8 cellular contexts compared by ENCODE assay signal in genomic region chr21:29196664-29197052, GRCh38.
A peak's percentile ranks its signal among the peaks of the same experiment; 100 is the strongest.
DNase-seq lines count a peak whose midpoint lies in the region; FAIRE-seq and TF ChIP-seq lines count a peak whose summit lies in the region.

No MANE protein-coding gene starts in this region.

- no peak overlapping the region for H2AFZ ChIP-seq in OCI-LY3 (ENCODE audit: low read depth, low read length)
- H2AFZ ChIP-seq in keratinocyte (ENCODE audit: control insufficient read depth, low read length): no peak overlapping the region

- H3K4me1 Mint-ChIP-seq in CD14-positive monocyte: peaks cover 56% of the 10 kb centered on the region

- intact Hi-C loops in CD14-positive monocyte (cut with micrococcal nuclease): loop anchor here in 1 of 2 donors (5.0 kb wide), 2 partner anchors 34 to 41 kb away; no protein-coding TSS in a partner anchor

- H3K79me2 ChIP-seq in OCI-LY3 (ENCODE audit: low read length) (peaks cover 47% of the 10 kb centered on the region), keratinocyte (ENCODE audit: control insufficient read depth, insufficient read depth, low read length) (no peaks in the 10 kb centered on the region)

- peaks cover 14 to 20% (median 19%) of the 10 kb centered on the region in 7 donors for H3K9me3 Mint-ChIP-seq in CD14-positive monocyte

- peak overlapping the region; percentile 35 to 63 for H3K4me3 Mint-ChIP-seq in CD14-positive monocyte

- no peaks in the 10 kb centered on the region for H3K9me1 ChIP-seq in keratinocyte (ENCODE audit: control insufficient read depth, extremely low read depth, insufficient read depth, low read length)

- H3K4me1 ChIP-seq in OCI-LY3 (ENCODE audit: low read length) (peaks cover 41% of the 10 kb centered on the region), keratinocyte (ENCODE audit: control insufficient read depth, extremely low read depth, insufficient read depth, low read length) (peaks cover 12% of the 10 kb centered on the region)

- peaks cover 7 to 15% of the 10 kb centered on the region in 2 donors for H3K36me3 Mint-ChIP-seq in CD14-positive monocyte

- no peaks in the 10 kb centered on the region for H3K27me3 Mint-ChIP-seq in CD14-positive monocyte (ENCODE audit: low read depth in 3 of 3)

- H3K36me3 ChIP-seq in OCI-LY3 (replicated peaks; ENCODE audit: low read depth, low read length) (peaks cover 30% of the 10 kb centered on the region), keratinocyte (ENCODE audit: control insufficient read depth in 2 of 2, extremely low read depth in 1 of 2, insufficient read depth in 2 of 2, low read length in 2 of 2) (no peaks in the 10 kb centered on the region)

- no peak for FAIRE-seq in keratinocyte (lab: Jason Lieb, UNC)

- H3K9me3 ChIP-seq in OCI-LY3 (ENCODE audit: insufficient read depth, low read length) (peaks cover 7% of the 10 kb centered on the region), keratinocyte (ENCODE audit: control insufficient read depth, low read depth, low read length) (peaks cover 5% of the 10 kb centered on the region)

- no peak for DNase-seq in CD14-positive monocyte (ENCODE audit: low spot score)
- DNase-seq in GM20000 (ENCODE audit: low spot score): peak; percentile 10
- DNase-seq in keratinocyte (ENCODE audit: low read depth, low spot score): no peak
- no peak for DNase-seq in NCI-H2227 (lab: John Stamatoyannopoulos, UW; ENCODE audit: unreplicated experiment)
- no peak for DNase-seq in ecto neural progenitor cell (ENCODE audit: low spot score)
- no peak for DNase-seq in NCI-H187 (lab: John Stamatoyannopoulos, UW)
- no peak for DNase-seq in KG1 (lab: John Stamatoyannopoulos, UW)

- peak overlapping the region; percentile 83 for H3K9ac ChIP-seq in OCI-LY3 (ENCODE audit: low read length)
- H3K9ac ChIP-seq in keratinocyte (ENCODE audit: control insufficient read depth, extremely low read depth, insufficient read depth, low read length): peak overlapping the region; percentile 55

- H4K20me1 ChIP-seq in OCI-LY3 (ENCODE audit: insufficient read depth, low read length): no peaks in the 10 kb centered on the region
- no peaks in the 10 kb centered on the region for H4K20me1 ChIP-seq in keratinocyte (ENCODE audit: control insufficient read depth, extremely low read depth, insufficient read depth, low read length)

- H3K27ac Mint-ChIP-seq in CD14-positive monocyte: peak overlapping the region; percentile 99 to 100 (median 99)

- H3K4me2 ChIP-seq in OCI-LY3 (ENCODE audit: low read length) (peak overlapping the region; percentile 91), keratinocyte (ENCODE audit: control insufficient read depth, extremely low read depth, insufficient read depth, low read depth, low read length) (peak overlapping the region; percentile 75)

- TF ChIP-seq CTCF in CD14-positive monocyte (IDR thresholded peaks at IDR 0.05): no peak
- TF ChIP-seq CTCF in GM20000 (IDR thresholded peaks at IDR 0.05; ENCODE audit: extremely low read depth, missing control alignments): no peak
- no peak for TF ChIP-seq CTCF in OCI-LY3 (IDR thresholded peaks at IDR 0.05; ENCODE audit: low read depth, low read length)
- TF ChIP-seq CTCF in keratinocyte (optimal IDR thresholded peaks at IDR 0.05 in 1 of 3, IDR thresholded peaks at IDR 0.05 in 1 of 3, conservative IDR thresholded peaks at IDR 0.05 in 1 of 3; ENCODE audit: extremely low read depth in 1 of 3, insufficient read depth in 2 of 3, low read length in 3 of 3): no peak

- H3K27ac ChIP-seq in OCI-LY3 (ENCODE audit: low read length): peak overlapping the region; percentile 97
- H3K27ac ChIP-seq in keratinocyte (ENCODE audit: control insufficient read depth, insufficient read depth, low read length): peak overlapping the region; percentile 79

- H3K27me3 ChIP-seq in OCI-LY3 (ENCODE audit: low read depth, low read length): no peaks in the 10 kb centered on the region
- no peaks in the 10 kb centered on the region for H3K27me3 ChIP-seq in keratinocyte (ENCODE audit: control insufficient read depth, extremely low read depth, insufficient read depth, low read length)

- H3K4me3 ChIP-seq in OCI-LY3 (ENCODE audit: low read length) (peak overlapping the region; percentile 86), keratinocyte (ENCODE audit: control insufficient read depth in 2 of 3, extremely low read depth in 1 of 3, insufficient read depth in 2 of 3, low read depth in 1 of 3, low read length in 3 of 3) (no peak overlapping the region)

- dilution Hi-C loops in keratinocyte (cut with MboI; ENCODE audit: extremely low pct_ligation_motif_present, low sequenced_read_pairs): no loop called here
